In genomic region chr19:13056052-13056660, GRCh38 we compare ENCODE assay signal across 10 cellular contexts. TPM values are rescaled to one million over a fixed set of nuclear protein-coding genes. Genes with fewer than 3 reads are reported as not detected.
A peak's percentile ranks its signal among the peaks of the same experiment; 100 is the strongest.
DNase-seq lines count a peak whose midpoint lies in the region; ATAC-seq and TF ChIP-seq lines count a peak whose summit lies in the region.
"Had no signal": no experiment of that assay in that cellular context is flagged by ENCODE, and none has a peak within 500 bp of the region (broad histone marks: within the 10 kb centered on the region; RNA-seq: fewer than 3 reads in every experiment).

No MANE protein-coding gene starts in this region.

- no peak overlapping the region for H3K9ac ChIP-seq in trophoblast cell (ENCODE audit: low read length)

- intact Hi-C loops in naive thymus-derived CD4-positive, alpha-beta T cell (cut with micrococcal nuclease), result no loop called here

- H3K36me3 ChIP-seq in SJSA1 (no peaks in the 10 kb centered on the region; the same call in 1 of the 2 replicates), trophoblast cell (ENCODE audit: control insufficient read depth in 1 of 2, insufficient read depth in 2 of 2, low read length in 2 of 2) (no peaks in the 10 kb centered on the region)
- no peaks in the 10 kb centered on the region for H3K36me3 ChIP-seq in naive thymus-derived CD4-positive, alpha-beta T cell (ENCODE audit: control insufficient read depth in 2 of 3, insufficient read depth in 3 of 3, low read length in 3 of 3)

- H3K4me1 ChIP-seq in SJSA1 (replicated peaks) (peaks cover 84% of the 10 kb centered on the region), trophoblast cell (ENCODE audit: control insufficient read depth in 1 of 2, insufficient read depth in 2 of 2, low read length in 2 of 2) (peaks cover 39 to 48% of the 10 kb centered on the region in 2 experiments)
- H3K4me1 ChIP-seq in naive thymus-derived CD4-positive, alpha-beta T cell (ENCODE audit: control insufficient read depth in 2 of 2, insufficient read depth in 2 of 2, low read length in 2 of 2), result peaks cover 0 to 6% of the 10 kb centered on the region in 2 donors

- H2BK5ac ChIP-seq in trophoblast cell (ENCODE audit: low read depth, low read length, poor library complexity), result no peak overlapping the region

- H4K8ac ChIP-seq in trophoblast cell (ENCODE audit: low read depth, low read length), result peak overlapping the region; percentile 27

- CTCF ChIA-PET in naive thymus-derived CD4-positive, alpha-beta T cell (lab: Charles Lee), result no interaction called here

- H3K27ac ChIP-seq in C4-2B (peak overlapping the region; percentile 68), SJSA1 (peak overlapping the region; percentile 98), trophoblast cell (ENCODE audit: low read depth, low read length) (no peak overlapping the region)
- H3K27ac ChIP-seq in naive thymus-derived CD4-positive, alpha-beta T cell (ENCODE audit: low read depth, low read length), result no peak overlapping the region

- H4K12ac ChIP-seq in trophoblast cell (ENCODE audit: low read depth, low read length), result no peak overlapping the region

- peaks cover 6 to 16% (median 10%) of the 10 kb centered on the region in 7 donors for H3K4me1 Mint-ChIP-seq in naive thymus-derived CD4-positive, alpha-beta T cell

- ATAC-seq in naive thymus-derived CD4-positive, alpha-beta T cell, result no peak
- ATAC-seq: stimulated activated naive CD8-positive, alpha-beta T cell treated with anti-CD3 and anti-CD28 coated beads, Interleukin-15, Interleukin-2, amounts not matched to agents 100 U/mL and 50 U/mL, for 24 hours had no signal

- no peak overlapping the region for H2AK5ac ChIP-seq in trophoblast cell (ENCODE audit: low read length)

- H4K91ac ChIP-seq in trophoblast cell (ENCODE audit: low read depth, low read length), result peak overlapping the region; percentile 38

- H3K4me3 ChIP-seq in SJSA1, result no peak overlapping the region
- H3K4me3 ChIP-seq in fibroblast of villous mesenchyme (ENCODE audit: low read depth, low read length), result peak overlapping the region; percentile 30
- no peak overlapping the region for H3K4me3 ChIP-seq in trophoblast cell (ENCODE audit: low read depth, low read length)
- H3K4me3 ChIP-seq in naive thymus-derived CD4-positive, alpha-beta T cell (ENCODE audit: low read length), result no peak overlapping the region

- H3K27me3 ChIP-seq in SJSA1 (replicated peaks) (no peaks in the 10 kb centered on the region), trophoblast cell (ENCODE audit: insufficient read depth, low read length) (peaks cover 50% of the 10 kb centered on the region)
- peaks cover 0 to 3% of the 10 kb centered on the region in 2 donors for H3K27me3 ChIP-seq in naive thymus-derived CD4-positive, alpha-beta T cell (ENCODE audit: control insufficient read depth in 2 of 2, insufficient read depth in 2 of 2, low read length in 2 of 2)

- H2BK12ac ChIP-seq in trophoblast cell (ENCODE audit: low read length), result no peak overlapping the region

- H3K18ac ChIP-seq in trophoblast cell (ENCODE audit: low read length), result no peak overlapping the region

- H3K9me3 ChIP-seq in SJSA1 (replicated peaks), result no peaks in the 10 kb centered on the region
- peaks cover 2% of the 10 kb centered on the region for H3K9me3 ChIP-seq in trophoblast cell (ENCODE audit: insufficient read depth, low read depth, low read length)
- H3K9me3 ChIP-seq in naive thymus-derived CD4-positive, alpha-beta T cell (ENCODE audit: control insufficient read depth in 2 of 3, low read length in 3 of 3), result no peaks in the 10 kb centered on the region

- no peak overlapping the region for H2AFZ ChIP-seq in trophoblast cell (ENCODE audit: insufficient read depth, low read length, poor library complexity)

- H3K36me3 Mint-ChIP-seq in naive thymus-derived CD4-positive, alpha-beta T cell, result no peaks in the 10 kb centered on the region
- H3K36me3 Mint-ChIP-seq: immature natural killer cell had no signal

- H3K9me3 Mint-ChIP-seq in naive thymus-derived CD4-positive, alpha-beta T cell, result peaks cover 0 to 1% (median 0%) of the 10 kb centered on the region in 11 donors
- H3K9me3 Mint-ChIP-seq: immature natural killer cell had no signal

- peaks cover 24% of the 10 kb centered on the region for H3K79me1 ChIP-seq in trophoblast cell (ENCODE audit: low read length)

- TF ChIP-seq CTCF in C4-2B (conservative IDR thresholded peaks at IDR 0.05) (no peak), fibroblast of villous mesenchyme (IDR thresholded peaks at IDR 0.05; ENCODE audit: insufficient read depth, low read depth, low read length) (no peak)

- H3K4ac ChIP-seq in trophoblast cell (ENCODE audit: low read depth, low read length), result peak overlapping the region; percentile 13

- no peak overlapping the region for H3K23ac ChIP-seq in trophoblast cell (ENCODE audit: low read length)

- POLR2A ChIA-PET in naive thymus-derived CD4-positive, alpha-beta T cell (lab: Charles Lee), result no interaction called here

- H2BK120ac ChIP-seq in trophoblast cell (ENCODE audit: insufficient read depth, low read length, poor library complexity), result peak overlapping the region; percentile 40

- peak; percentile 74 to 85 for DNase-seq in SJSA1 (ENCODE audit: low read depth in 1 of 2, low spot score in 2 of 2)
- DNase-seq in fibroblast of villous mesenchyme (ENCODE audit: low read depth), result peak; percentile 57
- DNase-seq in trophoblast cell, result no peak
- no peak for DNase-seq in activated CD4-positive, alpha-beta T cell treated with anti-CD3 and anti-CD28 coated beads, Interleukin-2, amount 50 U/mL, for 4 hours
- no peak for DNase-seq in superior temporal gyrus (ENCODE audit: extremely low spot score)
- no peak for DNase-seq in naive thymus-derived CD4-positive, alpha-beta T cell
- DNase-seq in activated naive CD4-positive, alpha-beta T cell treated with Interleukin-2 at 50 U/mL for 16 hours, result no peak
- DNase-seq: immature natural killer cell; stimulated activated naive CD8-positive, alpha-beta T cell treated with anti-CD3 and anti-CD28 coated beads, Interleukin-15, Interleukin-2, amounts not matched to agents 100 U/mL and 50 U/mL, for 24 hours had no signal

- peak overlapping the region; percentile 59 for H3K14ac ChIP-seq in trophoblast cell (ENCODE audit: low read length)

- peak overlapping the region; percentile 36 for H3K4me2 ChIP-seq in trophoblast cell (ENCODE audit: low read length)

- peaks cover 2% of the 10 kb centered on the region for H3K79me2 ChIP-seq in trophoblast cell (ENCODE audit: control insufficient read depth, insufficient read depth, low read length, poor library complexity)

- no CpG with 5 or more reads among the region's 17 CpGs for WGBS in trophoblast cell (ENCODE audit: extremely low coverage, insufficient coverage, insufficient read length)

- H3K27ac Mint-ChIP-seq in naive thymus-derived CD4-positive, alpha-beta T cell, result no peak overlapping the region

- H3K27me3 Mint-ChIP-seq in naive thymus-derived CD4-positive, alpha-beta T cell, result peaks cover 0 to 25% (median 4%) of the 10 kb centered on the region in 5 donors

- no peak overlapping the region for H3K4me3 Mint-ChIP-seq in naive thymus-derived CD4-positive, alpha-beta T cell
- H3K4me3 Mint-ChIP-seq: immature natural killer cell had no signal

RNA-seq across cellular contexts. Expression of gene LYL1, which starts 46.5 kb away (rescaled TPM):
- not detected in 2 replicates for total RNA-seq in SJSA1 (2014; rRNA removed; shearing (Covaris generic))
- total RNA-seq in fibroblast of villous mesenchyme, result 2.6 and 3.9 TPM in 2 replicates
- 0.10 and 0.16 TPM in 2 replicates for polyA plus RNA-seq in trophoblast cell (2013)
- 10 to 100 TPM in 1 of 5 experiments, 1 to 10 TPM in 4; 4.6 to 22.6 (median 7.8) TPM for total RNA-seq in naive thymus-derived CD4-positive, alpha-beta T cell
- polyA plus RNA-seq in naive thymus-derived CD4-positive, alpha-beta T cell, result 1 to 10 TPM; 2.4 to 2.9 TPM

Comparison
In these comparisons a context has a peak if more than half of its experiments do, and no peak if none do; other contexts are left out.
1. H3K27ac ChIP-seq: peak in C4-2B (single experiment) and SJSA1 (single experiment); none in trophoblast cell (single experiment) and naive thymus-derived CD4-positive, alpha-beta T cell (single experiment).
2. DNase-seq: peak in SJSA1 (2 of 2) and fibroblast of villous mesenchyme (single experiment); none in trophoblast cell (0 of 2), activated CD4-positive, alpha-beta T cell treated with anti-CD3 and anti-CD28 coated beads, Interleukin-2, amount 50 U/mL, for 4 hours (0 of 2), superior temporal gyrus (single experiment), naive thymus-derived CD4-positive, alpha-beta T cell (0 of 9) and activated naive CD4-positive, alpha-beta T cell treated with Interleukin-2 at 50 U/mL for 16 hours (single experiment).